36 cellular contexts compared by ENCODE assay signal in genomic region chr2:228720895-228721294, GRCh38.
"Had no signal": no experiment of that assay in that cellular context is flagged by ENCODE, and none has a peak within 500 bp of the region (broad histone marks: within the 10 kb centered on the region; RNA-seq: fewer than 3 reads in every experiment).

No MANE protein-coding gene starts in this region.

- H3K36me3 ChIP-seq: adrenal gland, brain microvascular endothelial cell, breast epithelium had no signal

- H3K27ac Mint-ChIP-seq: activated B cell treated with CpG ODN at 0.5 μM for 24 hours; activated CD4-positive, alpha-beta memory T cell treated with anti-CD3 and anti-CD28 coated beads for 36 hours; activated CD4-positive, alpha-beta T cell treated with anti-CD3 and anti-CD28 coated beads, Interleukin-2, amount 10 ng/mL, durations not matched to agents 24 days and 14 days; activated CD8-positive, alpha-beta T cell treated with anti-CD3 and anti-CD28 coated beads for 36 hours; activated naive CD4-positive, alpha-beta T cell treated with anti-CD3 and anti-CD28 coated beads for 36 hours; activated naive CD4-positive, alpha-beta T cell treated with anti-CD3 and anti-CD28 coated beads, Interleukin-2, amount 50 U/mL, for 72 hours; activated naive CD8-positive, alpha-beta T cell treated with anti-CD3 and anti-CD28 coated beads for 36 hours; activated T-cell treated with anti-CD3 and anti-CD28 coated beads, Interleukin-2, amount 50 U/mL, for 72 hours; activated T-helper 1 cell treated with anti-CD3 and anti-CD28 coated beads, Interleukin-12 subunit alpha, Interleukin-12 subunit beta, Interleukin-2, Interleukin-4 antibody, amounts not matched to agents 30 ng/mL and 10 ng/mL and 1 ng/mL, durations not matched to agents 14 hours and 24 hours and 36 hours; activated T-helper 17 cell treated with anti-CD3 and anti-CD28 coated beads, Interleukin-2, amount 50 U/mL, for 72 hours; T-helper 1 cell treated with Interleukin-12 subunit alpha and Interleukin-12 subunit beta and Interleukin-4 antibody, amounts not matched to agents 30 μg/mL and 1 μg/mL, for 36 hours; T-helper 2 cell treated with Interferon-gamma antibody and Interleukin-4, amounts not matched to agents 5 μg/mL and 100 μg/mL, for 36 hours had no signal

- H3K4me3 ChIP-seq: adrenal gland, body of pancreas, breast epithelium had no signal

- H3K4me1 ChIP-seq: adrenal gland, body of pancreas, breast epithelium had no signal

- DNase-seq: activated B cell treated with CpG ODN at 0.5 μM for 24 hours; activated CD4-positive, alpha-beta memory T cell treated with anti-CD3 and anti-CD28 coated beads for 36 hours; activated CD4-positive, alpha-beta T cell treated with anti-CD3 and anti-CD28 coated beads for 4 hours; activated CD4-positive, alpha-beta T cell treated with anti-CD3 and anti-CD28 coated beads, Interleukin-2, amount 10 ng/mL, durations not matched to agents 24 days and 14 days; activated CD4-positive, CD25-positive, alpha-beta regulatory T cell treated with anti-CD3 and anti-CD28 coated beads, Interleukin-2, amount 50 U/mL, for 72 hours; activated CD8-positive, alpha-beta memory T cell treated with anti-CD3 and anti-CD28 coated beads, Interleukin-2, amount 50 U/mL, for 4 hours; activated CD8-positive, alpha-beta T cell treated with anti-CD3 and anti-CD28 coated beads for 36 hours; activated effector memory CD4-positive, alpha-beta T cell treated with anti-CD3 and anti-CD28 coated beads, Interleukin-2, amount 50 U/mL, for 16 hours; activated gamma-delta T cell treated with Interleukin-2 at 50 U/mL for 16 hours; activated naive CD4-positive, alpha-beta T cell; activated naive CD4-positive, alpha-beta T cell treated with anti-CD3 and anti-CD28 coated beads for 36 hours; activated naive CD4-positive, alpha-beta T cell treated with anti-CD3 and anti-CD28 coated beads, Interleukin-2, amount 50 U/mL, for 16 hours; activated naive CD8-positive, alpha-beta T cell treated with anti-CD3 and anti-CD28 coated beads for 36 hours; activated T-cell treated with anti-CD3 and anti-CD28 coated beads for 4 hours; activated T-cell treated with anti-CD3 and anti-CD28 coated beads, Interleukin-2, amount 50 U/mL, for 1 hour; activated T-cell treated with anti-CD3 and anti-CD28 coated beads, Interleukin-2, amount 50 U/mL, for 4 hours; activated T-cell treated with anti-CD3 and anti-CD28 coated beads, Interleukin-2, amount 50 U/mL, for 72 hours; adrenal gland; amniotic stem cell; aorta; body of pancreas; brain microvascular endothelial cell; cerebellar nuclear complex; T-helper 1 cell; T-helper 2 cell; T-helper 9 cell had no signal

- H3K27me3 Mint-ChIP-seq: activated B cell treated with CpG ODN at 0.5 μM for 24 hours; activated CD4-positive, alpha-beta memory T cell treated with anti-CD3 and anti-CD28 coated beads for 36 hours; activated CD4-positive, alpha-beta T cell treated with anti-CD3 and anti-CD28 coated beads, Interleukin-2, amount 10 ng/mL, durations not matched to agents 24 days and 14 days; activated CD8-positive, alpha-beta T cell treated with anti-CD3 and anti-CD28 coated beads for 36 hours; activated naive CD8-positive, alpha-beta T cell treated with anti-CD3 and anti-CD28 coated beads for 36 hours; activated T-helper 17 cell treated with anti-CD3 and anti-CD28 coated beads, Interleukin-2, amount 50 U/mL, for 72 hours; central memory CD8-positive, alpha-beta T cell had no signal

- ATAC-seq: activated CD8-positive, alpha-beta T cell treated with anti-CD3 and anti-CD28 coated beads for 36 hours; activated naive CD4-positive, alpha-beta T cell treated with anti-CD3 and anti-CD28 coated beads, Interleukin-2, amount 50 U/mL, for 72 hours; activated T-cell treated with anti-CD3 and anti-CD28 coated beads, Interleukin-2, amount 50 U/mL, for 4 hours; activated T-cell treated with anti-CD3 and anti-CD28 coated beads, Interleukin-2, amount 50 U/mL, for 72 hours; activated T-helper 17 cell treated with anti-CD3 and anti-CD28 coated beads, Interleukin-2, amount 50 U/mL, for 72 hours; body of pancreas had no signal

- H3K4me1 Mint-ChIP-seq: activated B cell treated with CpG ODN at 0.5 μM for 24 hours; activated CD4-positive, alpha-beta T cell treated with anti-CD3 and anti-CD28 coated beads, Interleukin-2, amount 10 ng/mL, durations not matched to agents 24 days and 14 days; activated naive CD8-positive, alpha-beta T cell treated with anti-CD3 and anti-CD28 coated beads for 36 hours; activated T-helper 17 cell treated with anti-CD3 and anti-CD28 coated beads, Interleukin-2, amount 50 U/mL, for 72 hours; central memory CD8-positive, alpha-beta T cell had no signal

- H3K27ac ChIP-seq: adrenal gland, body of pancreas, brain microvascular endothelial cell, breast epithelium, VCaP had no signal

- H3K4me3 Mint-ChIP-seq: activated B cell treated with CpG ODN at 0.5 μM for 24 hours; activated CD4-positive, alpha-beta memory T cell treated with anti-CD3 and anti-CD28 coated beads for 36 hours; activated CD4-positive, alpha-beta T cell treated with anti-CD3 and anti-CD28 coated beads, Interleukin-2, amount 10 ng/mL, durations not matched to agents 24 days and 14 days; activated CD8-positive, alpha-beta T cell treated with anti-CD3 and anti-CD28 coated beads for 36 hours; activated naive CD4-positive, alpha-beta T cell treated with anti-CD3 and anti-CD28 coated beads for 36 hours; activated naive CD8-positive, alpha-beta T cell treated with anti-CD3 and anti-CD28 coated beads for 36 hours; activated T-cell treated with anti-CD3 and anti-CD28 coated beads, Interleukin-2, amount 50 U/mL, for 4 hours; activated T-cell treated with anti-CD3 and anti-CD28 coated beads, Interleukin-2, amount 50 U/mL, for 72 hours; activated T-helper 1 cell treated with anti-CD3 and anti-CD28 coated beads, Interleukin-12 subunit alpha, Interleukin-12 subunit beta, Interleukin-2, Interleukin-4 antibody, amounts not matched to agents 30 ng/mL and 10 ng/mL and 1 ng/mL, durations not matched to agents 14 hours and 24 hours and 36 hours; activated T-helper 17 cell treated with anti-CD3 and anti-CD28 coated beads, Interleukin-2, amount 50 U/mL, for 72 hours; central memory CD8-positive, alpha-beta T cell; T-helper 1 cell treated with Interleukin-12 subunit alpha and Interleukin-12 subunit beta and Interleukin-4 antibody, amounts not matched to agents 30 μg/mL and 1 μg/mL, for 36 hours; T-helper 2 cell treated with Interferon-gamma antibody and Interleukin-4, amounts not matched to agents 5 μg/mL and 100 μg/mL, for 36 hours had no signal

- H3K9me3 ChIP-seq: adrenal gland, body of pancreas had no signal

- H3K9me3 Mint-ChIP-seq: activated CD4-positive, alpha-beta T cell treated with anti-CD3 and anti-CD28 coated beads, Interleukin-2, amount 10 ng/mL, durations not matched to agents 24 days and 14 days; activated naive CD4-positive, alpha-beta T cell treated with anti-CD3 and anti-CD28 coated beads for 36 hours; activated naive CD8-positive, alpha-beta T cell treated with anti-CD3 and anti-CD28 coated beads for 36 hours; activated T-cell treated with anti-CD3 and anti-CD28 coated beads, Interleukin-2, amount 50 U/mL, for 4 hours; activated T-helper 1 cell treated with anti-CD3 and anti-CD28 coated beads, Interleukin-12 subunit alpha, Interleukin-12 subunit beta, Interleukin-2, Interleukin-4 antibody, amounts not matched to agents 30 ng/mL and 10 ng/mL and 1 ng/mL, durations not matched to agents 14 hours and 24 hours and 36 hours had no signal

- FAIRE-seq: astrocyte, TTC549 had no signal

- H3K36me3 Mint-ChIP-seq: activated CD4-positive, alpha-beta memory T cell treated with anti-CD3 and anti-CD28 coated beads for 36 hours; activated naive CD4-positive, alpha-beta T cell treated with anti-CD3 and anti-CD28 coated beads, Interleukin-2, amount 50 U/mL, for 72 hours; activated naive CD8-positive, alpha-beta T cell treated with anti-CD3 and anti-CD28 coated beads for 36 hours had no signal

- H3K27me3 ChIP-seq: adrenal gland, body of pancreas, brain microvascular endothelial cell, breast epithelium had no signal
